18 cellular contexts compared by ENCODE assay signal in genomic region chr10:10803273-10803672, GRCh38.
DNase-seq lines count a peak whose midpoint lies in the region; ATAC-seq and TF ChIP-seq lines count a peak whose summit lies in the region.
"Had no signal": no experiment of that assay in that cellular context is flagged by ENCODE, and none has a peak within 500 bp of the region (broad histone marks: within the 10 kb centered on the region; RNA-seq: fewer than 3 reads in every experiment).

No MANE protein-coding gene starts in this region.

- H2AFZ ChIP-seq in GM23248 = no peak overlapping the region
- H2AFZ ChIP-seq in fibroblast of lung (ENCODE audit: low read length) = no peak overlapping the region

- no peaks in the 10 kb centered on the region for H3K9me2 ChIP-seq in GM23248 (ENCODE audit: insufficient read depth)

- intact Hi-C loops in left lung (cut with DNase I) = no loop called here

- ATAC-seq in left lung = peak; percentile 18
- no peak for ATAC-seq in GM21529 (IDR thresholded peaks at IDR 0.05; ENCODE audit: unreplicated experiment)
- ATAC-seq: stimulated activated effector memory CD8-positive, alpha-beta T cell treated with anti-CD3 and anti-CD28 coated beads, Interleukin-12 subunit alpha, Interleukin-12 subunit beta, amount 100 ng/mL, for 72 hours had no signal

- no peaks in the 10 kb centered on the region for H3K27me3 ChIP-seq in GM23248 (replicated peaks; ENCODE audit: insufficient read depth)
- H3K27me3 ChIP-seq in fibroblast of lung (ENCODE audit: control insufficient read depth, insufficient read depth, low read length) = no peaks in the 10 kb centered on the region
- H3K27me3 ChIP-seq in left lung = no peaks in the 10 kb centered on the region
- H3K27me3 ChIP-seq: vagina had no signal

- H3F3A ChIP-seq in GM23248 (ENCODE audit: insufficient read depth) = peaks cover 39% of the 10 kb centered on the region

- H3K4me1 ChIP-seq in GM23248 (ENCODE audit: insufficient read depth) = peaks cover 43% of the 10 kb centered on the region
- peaks cover 14% of the 10 kb centered on the region for H3K4me1 ChIP-seq in fibroblast of lung (ENCODE audit: control insufficient read depth, extremely low read depth, insufficient read depth, low read length)
- H3K4me1 ChIP-seq in left lung = peaks cover 5 to 9% of the 10 kb centered on the region in 2 donors

- H3K27ac ChIP-seq in GM23248 = no peak overlapping the region
- H3K27ac ChIP-seq in fibroblast of lung (ENCODE audit: insufficient read depth, low read length) = peak overlapping the region; percentile 9
- H3K27ac ChIP-seq in left lung = peak overlapping the region in 1 of 2 donors; percentile 50
- H3K27ac ChIP-seq: RWPE1, vagina had no signal

- no peak for TF ChIP-seq CTCF in fibroblast of lung (conservative IDR thresholded peaks at IDR 0.05 in 1 of 2, IDR thresholded peaks at IDR 0.05 in 1 of 2; ENCODE audit: low read depth in 1 of 2, low read length in 2 of 2)
- no peak for TF ChIP-seq CTCF in left lung (IDR thresholded peaks at IDR 0.05)

- H4K20me1 ChIP-seq in GM23248 (ENCODE audit: insufficient read depth) (no peaks in the 10 kb centered on the region), fibroblast of lung (ENCODE audit: control insufficient read depth, extremely low read depth, insufficient read depth, low read length) (no peaks in the 10 kb centered on the region)

- H3K79me2 ChIP-seq in GM23248 (ENCODE audit: insufficient read depth) = no peaks in the 10 kb centered on the region
- H3K79me2 ChIP-seq in fibroblast of lung (ENCODE audit: control insufficient read depth, insufficient read depth, low read length) = no peaks in the 10 kb centered on the region

- no peak overlapping the region for H3K4me3 ChIP-seq in GM23248
- no peak overlapping the region for H3K4me3 ChIP-seq in fibroblast of lung (replicated peaks in 1 of 4; ENCODE audit: control extremely low read depth in 1 of 4, insufficient read depth in 1 of 4, low read depth in 3 of 4, low read length in 4 of 4)
- no peak overlapping the region for H3K4me3 ChIP-seq in left lung
- H3K4me3 ChIP-seq: vagina had no signal

- H3K9ac ChIP-seq in GM23248 (no peak overlapping the region), fibroblast of lung (ENCODE audit: insufficient read depth, low read length) (no peak overlapping the region)

- H3K4me2 ChIP-seq in GM23248 (ENCODE audit: unreplicated experiment) (no peak overlapping the region), fibroblast of lung (ENCODE audit: extremely low read depth, insufficient read depth, low read length) (no peak overlapping the region)

- WGBS in GM23248 (ENCODE audit: low coverage in 1 of 2, low lambda C conversion rate in 2 of 2, missing lambda C conversion rate in 2 of 2), 2 experiments = 65 to 75% methylated on average over 1 of the region's 1 CpG

- DNase-seq in GM23248 = peak; percentile 57
- DNase-seq in fibroblast of lung (ENCODE audit: low read depth in 2 of 2) = peak in 1 of 2 donors; percentile 68
- DNase-seq in left lung = no peak
- DNase-seq in stromal cell of bone marrow (ENCODE audit: low read depth) = peak; percentile 92
- no peak for DNase-seq in NCI-H1417 treated with DMSO at 0.1 percent for 48 hours (lab: John Stamatoyannopoulos, UW)
- DNase-seq in LoVo (ENCODE audit: low spot score) = no peak
- DNase-seq in DMS79 treated with DMSO at 0.1 percent for 48 hours (lab: John Stamatoyannopoulos, UW) = no peak
- DNase-seq: activated CD4-positive, alpha-beta T cell treated with anti-CD3 and anti-CD28 coated beads, Interleukin-2, amount 10 ng/mL, durations not matched to agents 7 days and 5 days; activated CD8-positive, alpha-beta memory T cell treated with anti-CD3 and anti-CD28 coated beads, Interleukin-2, amount 50 U/mL, for 48 hours; activated naive CD4-positive, alpha-beta T cell; NCI-H2081; NCI-H510A treated with DMSO at 0.1 percent for 48 hours; nephron progenitor cell; stimulated activated CD4-positive, alpha-beta T cell treated with anti-CD3 and anti-CD28 coated beads, Interleukin-12 subunit alpha, Interleukin-12 subunit beta, amount 100 ng/mL, for 4 hours had no signal

- in situ Hi-C loops in GM23248 (cut with MboI) = no loop called here

- H3K36me3 ChIP-seq in GM23248 (ENCODE audit: low read depth) (no peaks in the 10 kb centered on the region), fibroblast of lung (ENCODE audit: control insufficient read depth, insufficient read depth, low read length) (no peaks in the 10 kb centered on the region), left lung (no peaks in the 10 kb centered on the region)
- H3K36me3 ChIP-seq: vagina had no signal

- no peaks in the 10 kb centered on the region for H3K9me3 ChIP-seq in GM23248 (ENCODE audit: low read depth)
- no peaks in the 10 kb centered on the region for H3K9me3 ChIP-seq in fibroblast of lung (ENCODE audit: control insufficient read depth, insufficient read depth, low read depth, low read length)
- no peaks in the 10 kb centered on the region for H3K9me3 ChIP-seq in left lung
- H3K9me3 ChIP-seq: vagina had no signal

Comparison
In these comparisons a context has a peak if more than half of its experiments do, and no peak if none do; other contexts are left out.
1. DNase-seq: peak in GM23248 (single experiment) and stromal cell of bone marrow (single experiment); none in left lung (0 of 2), NCI-H1417 treated with DMSO at 0.1 percent for 48 hours (single experiment), LoVo (single experiment) and DMS79 treated with DMSO at 0.1 percent for 48 hours (single experiment).